Comparison of ENCODE assay signal across 18 cellular contexts in genomic region chr20:19008497-19008896, GRCh38.
"Had no signal": no experiment of that assay in that cellular context is flagged by ENCODE, and none has a peak within 500 bp of the region (broad histone marks: within the 10 kb centered on the region; RNA-seq: fewer than 3 reads in every experiment).

No MANE protein-coding gene starts in this region.

- DNase-seq: activated CD4-positive, alpha-beta T cell treated with anti-CD3 and anti-CD28 coated beads for 48 hours; activated CD8-positive, alpha-beta T cell treated with anti-CD3 and anti-CD28 coated beads for 36 hours; activated effector memory CD4-positive, alpha-beta T cell treated with anti-CD3 and anti-CD28 coated beads, Interleukin-2, amount 50 U/mL, for 16 hours; activated T-cell treated with anti-CD3 and anti-CD28 coated beads, Interleukin-2, amount 50 U/mL, for 48 hours; caudate nucleus; left ventricle myocardium inferior; mesenchymal stem cell; natural killer cell; stimulated activated CD4-positive, alpha-beta T cell treated with anti-CD3 and anti-CD28 coated beads, Interleukin-12 subunit alpha, Interleukin-12 subunit beta, amount 100 ng/mL, for 4 hours; stimulated activated CD4-positive, alpha-beta T cell treated with anti-CD3 and anti-CD28 coated beads, Interleukin-2, amount 100 ng/mL, for 24 hours; stomach; T1000; upper lobe of right lung had no signal

- FAIRE-seq: colon, keratinocyte had no signal

- ATAC-seq: activated CD8-positive, alpha-beta T cell treated with anti-CD3 and anti-CD28 coated beads for 36 hours; activated naive CD4-positive, alpha-beta T cell treated with anti-CD3 and anti-CD28 coated beads, Interleukin-2, amount 50 U/mL, for 72 hours; esophagus mucosa; natural killer cell had no signal

- H3K27ac ChIP-seq: left ventricle myocardium inferior, stomach, thoracic aorta, upper lobe of right lung had no signal

- H3K36me3 ChIP-seq: left ventricle myocardium inferior, stomach, thoracic aorta, upper lobe of right lung had no signal

- H3K27me3 ChIP-seq: stomach, upper lobe of right lung had no signal

- H3K4me3 ChIP-seq: left ventricle myocardium inferior, stomach, thoracic aorta, upper lobe of right lung had no signal

- H3K9me3 ChIP-seq: left ventricle myocardium inferior, stomach, thoracic aorta, upper lobe of right lung had no signal

- H3K4me1 ChIP-seq: upper lobe of right lung had no signal
